ENCODE assay signal across 19 cellular contexts in the genomic region with DNA sequence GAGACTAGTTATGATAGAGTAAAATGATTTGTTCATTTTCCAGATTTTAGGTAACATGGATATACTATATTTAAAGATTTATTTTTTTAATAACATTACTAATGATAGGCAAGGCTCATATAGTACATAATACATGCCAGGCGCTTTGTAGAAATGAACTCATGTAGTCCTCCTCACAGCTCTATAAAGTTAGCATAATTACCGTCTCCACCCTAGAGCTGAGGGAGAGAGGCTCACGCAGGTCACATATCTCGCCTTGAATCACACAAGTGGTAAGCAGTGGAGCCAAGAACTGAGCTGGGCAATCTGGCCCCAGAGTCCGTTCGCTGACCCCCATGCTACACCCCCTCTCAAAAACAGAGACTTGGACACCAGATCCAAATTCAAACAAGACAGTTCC.
"Had no signal": no experiment of that assay in that cellular context is flagged by ENCODE, and none has a peak within 500 bp of the region (broad histone marks: within the 10 kb centered on the region; RNA-seq: fewer than 3 reads in every experiment).

No MANE protein-coding gene starts in this region.

- H3K27me3 ChIP-seq: gastroesophageal sphincter, sigmoid colon, stomach, uterus had no signal

- H3K9me3 ChIP-seq: gastroesophageal sphincter, thoracic aorta, uterus had no signal

- H3K36me3 ChIP-seq: thoracic aorta, uterus had no signal

- H3K27ac Mint-ChIP-seq: immature natural killer cell, nephron progenitor cell, type B pancreatic cell had no signal

- H3K27ac ChIP-seq: esophagus squamous epithelium, gastroesophageal sphincter, sigmoid colon, stomach, uterus had no signal

- H3K4me3 Mint-ChIP-seq: immature natural killer cell; naive thymus-derived CD4-positive, alpha-beta T cell; nephron progenitor cell; type B pancreatic cell had no signal

- ATAC-seq: gastroesophageal sphincter; left cardiac atrium; naive thymus-derived CD4-positive, alpha-beta T cell had no signal

- DNase-seq: effector memory CD4-positive, alpha-beta T cell; esophagus squamous epithelium; foreskin fibroblast; glutamatergic neuron; immature natural killer cell; left cardiac atrium; mesendoderm; naive thymus-derived CD4-positive, alpha-beta T cell; nephron progenitor cell; sigmoid colon; stimulated activated CD4-positive, alpha-beta T cell treated with anti-CD3 and anti-CD28 coated beads, Interleukin-12 subunit alpha, Interleukin-12 subunit beta, amount 100 ng/mL, for 4 hours; stimulated activated naive CD4-positive, alpha-beta T cell; stomach; substantia nigra; uterus had no signal

- H3K27me3 Mint-ChIP-seq: naive thymus-derived CD4-positive, alpha-beta T cell had no signal

- H3K4me3 ChIP-seq: esophagus squamous epithelium, gastroesophageal sphincter, sigmoid colon, skin epidermis, stomach, uterus had no signal

- H3K9me3 Mint-ChIP-seq: immature natural killer cell had no signal
